9 cellular contexts compared by ENCODE assay signal in the genomic region with DNA sequence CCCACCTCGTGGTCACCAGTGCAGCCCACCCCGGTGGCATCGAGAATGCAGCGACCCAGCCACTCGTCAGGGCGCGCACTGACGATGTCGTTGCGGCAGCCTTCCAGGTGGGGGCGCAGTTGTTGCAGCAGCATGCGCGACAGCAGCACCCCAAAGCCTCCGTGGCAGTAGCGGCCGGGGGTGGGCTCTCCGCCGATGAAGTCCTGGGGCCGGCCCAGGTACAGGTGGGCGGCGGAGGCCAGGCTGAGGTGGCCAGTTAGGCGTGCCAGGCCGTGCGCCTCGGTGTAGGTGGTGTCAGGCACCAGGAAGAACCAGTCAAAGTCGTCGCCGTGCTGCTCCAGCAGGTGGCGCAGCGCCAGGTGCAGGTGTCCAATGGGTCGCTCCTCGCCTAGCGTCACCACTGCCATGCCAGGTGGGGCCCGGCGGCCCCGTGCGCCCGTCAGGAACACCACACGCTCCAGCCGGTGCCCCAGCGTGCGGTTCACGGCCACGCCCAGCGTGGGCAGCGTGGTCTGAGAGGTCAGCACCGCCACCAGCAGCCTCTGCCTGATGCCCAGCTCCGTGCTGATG. TPM values are rescaled to one million over a fixed set of nuclear protein-coding genes. Genes with fewer than 3 reads are reported as not detected.
DNase-seq lines count a peak whose midpoint lies in the region; TF ChIP-seq lines count a peak whose summit lies in the region.
"Had no signal": no experiment of that assay in that cellular context is flagged by ENCODE, and none has a peak within 500 bp of the region (broad histone marks: within the 10 kb centered on the region; RNA-seq: fewer than 3 reads in every experiment).

No MANE protein-coding gene starts in this region.

- H3K4me3 ChIP-seq in H7 (ENCODE audit: insufficient read depth, low read depth, low read length), result peak overlapping the region; percentile 85
- peak overlapping the region; percentile 63 for H3K4me3 ChIP-seq in LNCaP clone FGC (ENCODE audit: low read depth, low read length)
- peak overlapping the region in 1 of 2 donors; percentile 79 for H3K4me3 ChIP-seq in prostate gland
- H3K4me3 ChIP-seq in uterus, result no peak overlapping the region

- H3K27me3 Mint-ChIP-seq in activated naive CD4-positive, alpha-beta T cell treated with anti-CD3 and anti-CD28 coated beads for 36 hours (ENCODE audit: low read depth), result peaks cover 3% of the 10 kb centered on the region

- peak; percentile 81 for TF ChIP-seq CTCF in LNCaP clone FGC (IDR thresholded peaks at IDR 0.05; ENCODE audit: control insufficient read depth, extremely low read depth, insufficient read depth)
- peak; percentile 89 to 99 (median 94) for TF ChIP-seq CTCF in prostate gland (IDR thresholded peaks at IDR 0.05)
- peak; percentile 80 to 83 (median 81) for TF ChIP-seq CTCF in uterus (IDR thresholded peaks at IDR 0.05)

- peaks cover 20% of the 10 kb centered on the region for H3K4me1 Mint-ChIP-seq in activated naive CD4-positive, alpha-beta T cell treated with anti-CD3 and anti-CD28 coated beads for 36 hours (ENCODE audit: low read depth)

- H3K4me1 ChIP-seq in prostate gland (replicated peaks) (peaks cover 11% of the 10 kb centered on the region), uterus (peaks cover 0 to 5% of the 10 kb centered on the region in 2 donors)

- H3K27ac Mint-ChIP-seq in activated naive CD4-positive, alpha-beta T cell treated with anti-CD3 and anti-CD28 coated beads for 36 hours, result no peak overlapping the region

- intact Hi-C loops in activated naive CD4-positive, alpha-beta T cell treated with anti-CD3 and anti-CD28 coated beads for 36 hours (cut with micrococcal nuclease), result loop anchor here (1.0 to 5.0 kb wide), 7 partner anchors 19 to 381 kb away; a partner anchor contains a TSS
- intact Hi-C loops in head of caudate nucleus (cut with DNase I) (loop anchor here (5.0 kb wide), 2 partner anchors 56 to 154 kb away; a partner anchor contains a TSS), prostate gland (cut with DNase I) (loop anchor here (1.0 to 5.0 kb wide), 3 partner anchors 56 to 147 kb away; a partner anchor contains a TSS), uterus (cut with DNase I; ENCODE audit: low total_unique reads) (loop anchor here (2.0 kb wide), 1 partner anchor 101 kb away; no protein-coding TSS in a partner anchor)

- CTCF ChIA-PET in activated naive CD4-positive, alpha-beta T cell treated with anti-CD3 and anti-CD28 coated beads for 36 hours (lab: Charles Lee), result interaction anchor here (0.6 to 6.0 kb wide), 36 partner anchors 7 to 1011 kb away, joined by 3 to 65 read pairs (median 5); a partner anchor contains a TSS

- H3K4me3 Mint-ChIP-seq in activated naive CD4-positive, alpha-beta T cell treated with anti-CD3 and anti-CD28 coated beads for 36 hours, result peak overlapping the region; percentile 79

- 10% methylated on average over 47 of the region's 48 CpGs for WGBS in prostate gland

- no peaks in the 10 kb centered on the region for H3K9me3 ChIP-seq in prostate gland
- H3K9me3 ChIP-seq in uterus, result no peaks in the 10 kb centered on the region

- peak overlapping the region in 1 of 2 donors; percentile 94 for H3K27ac ChIP-seq in prostate gland
- H3K27ac ChIP-seq in uterus, result no peak overlapping the region

- TF ChIP-seq POLR2A in prostate gland (IDR thresholded peaks at IDR 0.05), result no peak
- TF ChIP-seq POLR2A in uterus (IDR thresholded peaks at IDR 0.05), result no peak

- H3K36me3 ChIP-seq in H7 (replicated peaks; ENCODE audit: control insufficient read depth, insufficient read depth, low read length), result peaks cover 10% of the 10 kb centered on the region
- H3K36me3 ChIP-seq in prostate gland, result peaks cover 4 to 7% of the 10 kb centered on the region in 2 donors
- no peaks in the 10 kb centered on the region for H3K36me3 ChIP-seq in uterus

- no peaks in the 10 kb centered on the region for H3K9me3 Mint-ChIP-seq in activated naive CD4-positive, alpha-beta T cell treated with anti-CD3 and anti-CD28 coated beads for 36 hours

- peaks cover 9% of the 10 kb centered on the region for H3K36me3 Mint-ChIP-seq in activated naive CD4-positive, alpha-beta T cell treated with anti-CD3 and anti-CD28 coated beads for 36 hours (ENCODE audit: low read depth)

- H3K27me3 ChIP-seq in H7 (ENCODE audit: control insufficient read depth, insufficient read depth, low read length), result peaks cover 10% of the 10 kb centered on the region; the same call in 1 of the 2 replicates
- no peaks in the 10 kb centered on the region for H3K27me3 ChIP-seq in prostate gland (replicated peaks; ENCODE audit: insufficient read depth)
- H3K27me3 ChIP-seq in uterus, result no peaks in the 10 kb centered on the region

- peak; percentile 40 for DNase-seq in ELR (ENCODE audit: low read depth)
- peak; percentile 96 for DNase-seq in H7
- peak; percentile 67 for DNase-seq in LNCaP clone FGC (ENCODE audit: low read depth)
- DNase-seq in SHP77 treated with DMSO at 0.1 percent for 48 hours (lab: John Stamatoyannopoulos, UW), result peak; percentile 72
- peak; percentile 91 for DNase-seq in activated naive CD4-positive, alpha-beta T cell treated with anti-CD3 and anti-CD28 coated beads for 36 hours
- DNase-seq in head of caudate nucleus, result peak; percentile 49 to 89 (median 79)
- peak; percentile 80 for DNase-seq in prostate gland (ENCODE audit: low spot score)
- DNase-seq in uterus, result peak; percentile 67 to 68

RNA-seq across cellular contexts. Expression of a gene that starts 1.9 kb away (rescaled TPM):
- total RNA-seq in H7 (2014; rRNA removed; shearing (Covaris generic)), result 104 and 113 TPM in 2 replicates
- total RNA-seq in activated naive CD4-positive, alpha-beta T cell treated with anti-CD3 and anti-CD28 coated beads for 36 hours, result 1 to 10 TPM; 8.5 to 9.0 TPM
- 100 to 1,000 TPM; 150 to 819 TPM for total RNA-seq in prostate gland
- 100 to 1,000 TPM in 1 of 4 donors, 10 to 100 TPM in 3; 16.5 to 194 (median 42.5) TPM for total RNA-seq in uterus

RNA-seq across cellular contexts. Expression of a gene that starts 2.1 kb away (rescaled TPM):
- total RNA-seq in H7 (2014; rRNA removed; shearing (Covaris generic)), result 2.9 and 4.2 TPM in 2 replicates
- total RNA-seq in activated naive CD4-positive, alpha-beta T cell treated with anti-CD3 and anti-CD28 coated beads for 36 hours, result 1 to 10 TPM in 1 of 2 experiments, under 1 TPM in 1; 0.86 to 1.1 TPM
- 10 to 100 TPM in 1 of 2 donors, 1 to 10 TPM in 1; 5.7 to 11.5 TPM for total RNA-seq in prostate gland
- 1 to 10 TPM in 2 of 4 donors, under 1 TPM in 1, not detected in 1; 0.77 to 5.3 (median 5.1) TPM for total RNA-seq in uterus

RNA-seq across cellular contexts. Expression of a gene that starts 27.4 kb away (rescaled TPM):
- 0.07 and 1.2 TPM in 2 replicates for total RNA-seq in H7 (2014; rRNA removed; shearing (Covaris generic))
- total RNA-seq in activated naive CD4-positive, alpha-beta T cell treated with anti-CD3 and anti-CD28 coated beads for 36 hours, result not detected
- total RNA-seq in prostate gland, result under 1 TPM; 0.09 to 0.45 TPM
- under 1 TPM in 2 of 4 donors, not detected in 2; 0.21 to 0.30 TPM for total RNA-seq in uterus
- total RNA-seq: subcutaneous adipose tissue had no signal

RNA-seq across cellular contexts. Expression of a gene that starts 29.6 kb away (rescaled TPM):
- 155 and 158 TPM in 2 replicates for total RNA-seq in H7 (2014; rRNA removed; shearing (Covaris generic))
- 1 to 10 TPM; 1.5 to 1.6 TPM for total RNA-seq in activated naive CD4-positive, alpha-beta T cell treated with anti-CD3 and anti-CD28 coated beads for 36 hours
- 100 to 1,000 TPM; 142 to 330 TPM for total RNA-seq in prostate gland
- total RNA-seq in uterus, result 100 to 1,000 TPM in 2 of 4 donors, 10 to 100 TPM in 2; 53.2 to 146 (median 113) TPM

RNA-seq across cellular contexts. Expression of a gene that starts 30.4 kb away (rescaled TPM):
- 1.8 and 6.5 TPM in 2 replicates for total RNA-seq in H7 (2014; rRNA removed; shearing (Covaris generic))
- not detected for total RNA-seq in activated naive CD4-positive, alpha-beta T cell treated with anti-CD3 and anti-CD28 coated beads for 36 hours
- total RNA-seq in prostate gland (100 to 1,000 TPM in 1 of 2 donors, under 1 TPM in 1; 0.96 to 391 TPM), uterus (1 to 10 TPM in 1 of 4 donors, not detected in 3; 2.4 TPM)

Comparison
In these comparisons a context has a peak if more than half of its experiments do, and no peak if none do; other contexts are left out.
1. DNase-seq: peak in every context shown above with its lines; median percentile 96 in H7; 91 in activated naive CD4-positive, alpha-beta T cell treated with anti-CD3 and anti-CD28 coated beads for 36 hours; 80 in prostate gland; 79 in head of caudate nucleus; 72 in SHP77 treated with DMSO at 0.1 percent for 48 hours; 68 in uterus; 67 in LNCaP clone FGC; 40 in ELR.
2. H3K4me3 ChIP-seq: peak in H7 (single experiment) and LNCaP clone FGC (single experiment); none in uterus (0 of 2).
3. Peak in every context shown above with its lines, with median percentiles within 50 percentile points of each other: CTCF ChIP-seq.